In genomic region chr21:39904457-39904856, GRCh38 we compare ENCODE assay signal across 28 cellular contexts. TPM values are rescaled to one million over a fixed set of nuclear protein-coding genes. Genes with fewer than 3 reads are reported as not detected.
DNase-seq lines count a peak whose midpoint lies in the region; ATAC-seq, FAIRE-seq and TF ChIP-seq lines count a peak whose summit lies in the region.
"Had no signal": no experiment of that assay in that cellular context is flagged by ENCODE, and none has a peak within 500 bp of the region (broad histone marks: within the 10 kb centered on the region; RNA-seq: fewer than 3 reads in every experiment).

No MANE protein-coding gene starts in this region.

- H2BK12ac ChIP-seq in neuronal stem cell (ENCODE audit: low read length) = no peak overlapping the region

- CTCF ChIA-PET in activated CD4-positive, alpha-beta T cell treated with anti-CD3 and anti-CD28 coated beads for 36 hours (lab: Charles Lee) = no interaction called here

- H3K36me3 Mint-ChIP-seq in activated CD4-positive, alpha-beta T cell treated with anti-CD3 and anti-CD28 coated beads for 36 hours (ENCODE audit: low read depth) = no peaks in the 10 kb centered on the region
- H3K36me3 Mint-ChIP-seq: CD14-positive monocyte; CD4-positive, alpha-beta memory T cell; CD4-positive, CD25-positive, alpha-beta regulatory T cell; CD8-positive, alpha-beta memory T cell had no signal

- H3K36me3 ChIP-seq in DND-41 (ENCODE audit: insufficient read depth, low read length) (no peaks in the 10 kb centered on the region), bronchial epithelial cell (ENCODE audit: control insufficient read depth, insufficient read depth, low read length) (no peaks in the 10 kb centered on the region), neuronal stem cell (replicated peaks in 1 of 2; ENCODE audit: control insufficient read depth in 2 of 2, insufficient read depth in 2 of 2, low read length in 2 of 2) (no peaks in the 10 kb centered on the region)
- H3K36me3 ChIP-seq: BE2C, BLaER1 had no signal

- TF ChIP-seq CTCF in DND-41 (IDR thresholded peaks at IDR 0.05; ENCODE audit: borderline replicate concordance, extremely low read depth, low read length, poor library complexity, severe bottlenecking) (no peak), bronchial epithelial cell (IDR thresholded peaks at IDR 0.05; ENCODE audit: insufficient read depth, low read length, severe bottlenecking) (no peak)

- H3K27ac Mint-ChIP-seq in activated CD4-positive, alpha-beta T cell treated with anti-CD3 and anti-CD28 coated beads for 36 hours = no peak overlapping the region
- H3K27ac Mint-ChIP-seq: CD14-positive monocyte; CD4-positive, alpha-beta memory T cell; CD4-positive, CD25-positive, alpha-beta regulatory T cell; CD8-positive, alpha-beta memory T cell had no signal

- POLR2A ChIA-PET in activated CD4-positive, alpha-beta T cell treated with anti-CD3 and anti-CD28 coated beads for 36 hours (lab: Charles Lee) = no interaction called here

- no peak overlapping the region for H3K4me3 Mint-ChIP-seq in activated CD4-positive, alpha-beta T cell treated with anti-CD3 and anti-CD28 coated beads for 36 hours
- H3K4me3 Mint-ChIP-seq: CD14-positive monocyte; CD4-positive, alpha-beta memory T cell; CD4-positive, CD25-positive, alpha-beta regulatory T cell; CD8-positive, alpha-beta memory T cell had no signal

- H2AFZ ChIP-seq in DND-41 (ENCODE audit: low read depth, low read length) (no peak overlapping the region), neuronal stem cell (ENCODE audit: low read length) (no peak overlapping the region)

- H3K79me1 ChIP-seq in neuronal stem cell (ENCODE audit: low read depth, low read length) = no peaks in the 10 kb centered on the region

- H4K8ac ChIP-seq in neuronal stem cell (ENCODE audit: low read depth, low read length) = no peak overlapping the region

- H3K27me3 ChIP-seq in DND-41 (ENCODE audit: insufficient read depth, low read length, poor library complexity) (no peaks in the 10 kb centered on the region), bronchial epithelial cell (ENCODE audit: control insufficient read depth, insufficient read depth, low read length) (no peaks in the 10 kb centered on the region), neuronal stem cell (ENCODE audit: control insufficient read depth in 3 of 3, insufficient read depth in 3 of 3, low read depth in 1 of 3, low read length in 3 of 3) (no peaks in the 10 kb centered on the region)
- H3K27me3 ChIP-seq: BE2C, BLaER1 had no signal

- FAIRE-seq in bronchial epithelial cell (lab: Jason Lieb, UNC) = peak; percentile 64
- FAIRE-seq: A204.1, G401.6, GM12891 had no signal

- H2BK15ac ChIP-seq in neuronal stem cell (ENCODE audit: low read length) = no peak overlapping the region

- H3K9me3 Mint-ChIP-seq in activated CD4-positive, alpha-beta T cell treated with anti-CD3 and anti-CD28 coated beads for 36 hours (ENCODE audit: low read depth) = peaks cover 3% of the 10 kb centered on the region

- H3K9me3 ChIP-seq in DND-41 (ENCODE audit: insufficient read depth, low read length, severe bottlenecking) (no peaks in the 10 kb centered on the region), neuronal stem cell (replicated peaks in 1 of 2; ENCODE audit: control insufficient read depth in 2 of 2, insufficient read depth in 1 of 2, low read depth in 1 of 2, low read length in 2 of 2) (peaks cover 0 to 1% of the 10 kb centered on the region in 2 donors)
- H3K9me3 ChIP-seq: BE2C, BLaER1 had no signal

- H3K4me1 Mint-ChIP-seq in activated CD4-positive, alpha-beta T cell treated with anti-CD3 and anti-CD28 coated beads for 36 hours = no peaks in the 10 kb centered on the region
- H3K4me1 Mint-ChIP-seq: CD14-positive monocyte; CD4-positive, alpha-beta memory T cell; CD4-positive, CD25-positive, alpha-beta regulatory T cell; CD8-positive, alpha-beta memory T cell had no signal

- H3K14ac ChIP-seq in neuronal stem cell (ENCODE audit: low read length) = no peak overlapping the region

- no peaks in the 10 kb centered on the region for H3K79me2 ChIP-seq in DND-41 (ENCODE audit: insufficient read depth, low read length)

- H3K4me2 ChIP-seq in DND-41 (ENCODE audit: insufficient read depth, low read length) (no peak overlapping the region), neuronal stem cell (ENCODE audit: insufficient read depth, low read length, poor library complexity, severe bottlenecking) (no peak overlapping the region)
- H3K4me2 ChIP-seq: BLaER1 had no signal

- H3K4me3 ChIP-seq in DND-41 (ENCODE audit: low read depth in 1 of 2, low read length in 2 of 2) = no peak overlapping the region
- no peak overlapping the region for H3K4me3 ChIP-seq in Jurkat, Clone E6-1 (ENCODE audit: low read length)
- no peak overlapping the region for H3K4me3 ChIP-seq in bronchial epithelial cell (ENCODE audit: low read depth, low read length)
- no peak overlapping the region for H3K4me3 ChIP-seq in neuronal stem cell (ENCODE audit: low read length in 2 of 2)
- H3K4me3 ChIP-seq: BLaER1 had no signal

- H2BK120ac ChIP-seq in neuronal stem cell (ENCODE audit: low read depth, low read length) = no peak overlapping the region

- ATAC-seq in DND-41 (ENCODE audit: insufficient read depth, low read depth) (peak; percentile 71), GM19328 (IDR thresholded peaks at IDR 0.05; ENCODE audit: unreplicated experiment) (no peak), GM21576 (IDR thresholded peaks at IDR 0.05; ENCODE audit: unreplicated experiment) (no peak)
- no peak for ATAC-seq in activated CD4-positive, alpha-beta T cell treated with anti-CD3 and anti-CD28 coated beads for 36 hours

- no CpG with 5 or more reads among the region's 3 CpGs for WGBS in neuronal stem cell (ENCODE audit: extremely low coverage in 2 of 2, insufficient read length in 2 of 2, insufficient replicate concordance in 1 of 2), 2 donors

- no peaks in the 10 kb centered on the region for H3K27me3 Mint-ChIP-seq in activated CD4-positive, alpha-beta T cell treated with anti-CD3 and anti-CD28 coated beads for 36 hours
- H3K27me3 Mint-ChIP-seq: CD4-positive, CD25-positive, alpha-beta regulatory T cell had no signal

- H4K20me1 ChIP-seq in DND-41 (ENCODE audit: insufficient read depth, low read length) = no peaks in the 10 kb centered on the region
- H4K20me1 ChIP-seq: BLaER1 had no signal

- no peak overlapping the region for H2BK5ac ChIP-seq in neuronal stem cell (ENCODE audit: low read length)

- no peak for DNase-seq in DND-41
- DNase-seq in Jurkat, Clone E6-1 (ENCODE audit: low read depth, low spot score) = peak; percentile 44
- no peak for DNase-seq in bronchial epithelial cell (ENCODE audit: low read depth)
- DNase-seq in neuronal stem cell (ENCODE audit: low spot score) = no peak
- no peak for DNase-seq in activated CD4-positive, alpha-beta T cell treated with anti-CD3 and anti-CD28 coated beads for 36 hours
- DNase-seq in activated T-cell treated with anti-CD3 and anti-CD28 coated beads, Interleukin-2, amount 50 U/mL, for 48 hours = no peak
- DNase-seq: 8988T; ACHN; BE2C; C1 segment of cervical spinal cord; CD4-positive, alpha-beta memory T cell; CD4-positive, CD25-positive, alpha-beta regulatory T cell; CD8-positive, alpha-beta memory T cell; COR-L47; DMS 273 treated with DMSO at 0.1 percent for 48 hours; DMS153; DMS53; DMS79; GF-D8 had no signal

- H3K27ac ChIP-seq in DND-41 (ENCODE audit: low read length) = no peak overlapping the region
- no peak overlapping the region for H3K27ac ChIP-seq in neuronal stem cell (replicated peaks; ENCODE audit: low read length)
- H3K27ac ChIP-seq: BLaER1 had no signal

- H3K9ac ChIP-seq in DND-41 (ENCODE audit: low read depth, low read length) (no peak overlapping the region), neuronal stem cell (ENCODE audit: low read depth, low read length, poor library complexity) (peak overlapping the region; percentile 14)
- H3K9ac ChIP-seq: BLaER1 had no signal

- peak overlapping the region; percentile 69 for H4K91ac ChIP-seq in neuronal stem cell (ENCODE audit: low read depth, low read length, poor library complexity)

- H3K4ac ChIP-seq in neuronal stem cell (ENCODE audit: low read length) = peak overlapping the region; percentile 69

- H3K4me1 ChIP-seq in DND-41 (ENCODE audit: insufficient read depth, low read length) = no peaks in the 10 kb centered on the region
- H3K4me1 ChIP-seq in neuronal stem cell (ENCODE audit: control insufficient read depth in 2 of 2, insufficient read depth in 1 of 2, low read depth in 1 of 2, low read length in 2 of 2) = peaks cover 0 to 3% of the 10 kb centered on the region in 2 donors
- H3K4me1 ChIP-seq: BE2C had no signal

- no peak overlapping the region for H3K23ac ChIP-seq in neuronal stem cell (ENCODE audit: low read depth, low read length, poor library complexity)

- H3K18ac ChIP-seq in neuronal stem cell (ENCODE audit: low read length) = no peak overlapping the region

- intact Hi-C loops in activated CD4-positive, alpha-beta T cell treated with anti-CD3 and anti-CD28 coated beads for 36 hours (cut with DNase I, micrococcal nuclease) = no loop called here

- H2AK5ac ChIP-seq in neuronal stem cell (ENCODE audit: low read depth, low read length) = no peak overlapping the region

RNA-seq across cellular contexts. Expression of gene PCP4, which starts 37.2 kb away (rescaled TPM):
- polyA plus RNA-seq in Jurkat, Clone E6-1 (2012; ENCODE audit: insufficient read depth, insufficient read length) = not detected
- not detected in 2 replicates for total RNA-seq in bronchial epithelial cell
- polyA plus RNA-seq in neuronal stem cell (2013, experiment 1 of 2) = 16.7 TPM
- 16.6 TPM for polyA plus RNA-seq in neuronal stem cell (2013, experiment 2 of 2)
- not detected for total RNA-seq in activated CD4-positive, alpha-beta T cell treated with anti-CD3 and anti-CD28 coated beads for 36 hours
- total RNA-seq: A673; CD4-positive, alpha-beta memory T cell; CD4-positive, CD25-positive, alpha-beta regulatory T cell; CD8-positive, alpha-beta memory T cell had no signal
- polyA plus RNA-seq: AG04450; CD14-positive monocyte; CD4-positive, alpha-beta memory T cell; CD4-positive, CD25-positive, alpha-beta regulatory T cell; CD8-positive, alpha-beta memory T cell had no signal
